ENCODE assay signal across 34 cellular contexts in genomic region chr2:212532087-212532486, GRCh38. TPM values are rescaled to one million over a fixed set of nuclear protein-coding genes. Genes with fewer than 3 reads are reported as not detected.
"Had no signal": no experiment of that assay in that cellular context is flagged by ENCODE, and none has a peak within 500 bp of the region (broad histone marks: within the 10 kb centered on the region; RNA-seq: fewer than 3 reads in every experiment).

No MANE protein-coding gene starts in this region.

- H3K27me3 ChIP-seq: body of pancreas, breast epithelium had no signal

- H3K27ac Mint-ChIP-seq: activated B cell treated with CpG ODN at 0.5 μM for 24 hours; activated CD8-positive, alpha-beta T cell treated with anti-CD3 and anti-CD28 coated beads for 36 hours; activated naive CD8-positive, alpha-beta T cell; activated T-helper 17 cell treated with anti-CD3 and anti-CD28 coated beads, Interleukin-2, amount 50 U/mL, for 72 hours; dendritic cell treated with granulocyte-macrophage colony-stimulating factor and Interleukin-4, amounts not matched to agents 40 ng/mL and 50 ng/mL, for 4 days; T-helper 17 cell; T-helper 2 cell treated with Interferon-gamma antibody and Interleukin-4, amounts not matched to agents 5 μg/mL and 100 μg/mL, for 36 hours had no signal

- H3K9me3 ChIP-seq: body of pancreas, breast epithelium, esophagus squamous epithelium, gastroesophageal sphincter had no signal

- H3K36me3 Mint-ChIP-seq: activated naive CD8-positive, alpha-beta T cell had no signal

- H3K36me3 ChIP-seq: breast epithelium, cardiac muscle cell, esophagus squamous epithelium, gastroesophageal sphincter, WERI-Rb-1 had no signal

- H3K4me1 Mint-ChIP-seq: activated T-helper 17 cell treated with anti-CD3 and anti-CD28 coated beads, Interleukin-2, amount 50 U/mL, for 72 hours had no signal

- ATAC-seq: activated CD4-positive, CD25-positive, alpha-beta regulatory T cell treated with anti-CD3 and anti-CD28 coated beads, Interleukin-2, amount 50 U/mL, for 24 hours; activated CD8-positive, alpha-beta T cell treated with anti-CD3 and anti-CD28 coated beads for 36 hours; activated T-cell treated with anti-CD3 and anti-CD28 coated beads, Interleukin-2, amount 50 U/mL, for 4 hours; activated T-helper 17 cell treated with anti-CD3 and anti-CD28 coated beads, Interleukin-2, amount 50 U/mL, for 72 hours; body of pancreas; gastroesophageal sphincter; T-helper 17 cell had no signal

- H3K27ac ChIP-seq: body of pancreas, breast epithelium, cardiac muscle cell, coronary artery, esophagus squamous epithelium, gastroesophageal sphincter, WERI-Rb-1 had no signal

- H3K4me3 Mint-ChIP-seq: activated B cell treated with CpG ODN at 0.5 μM for 24 hours; activated CD8-positive, alpha-beta T cell treated with anti-CD3 and anti-CD28 coated beads for 36 hours; activated naive CD8-positive, alpha-beta T cell; activated T-cell treated with anti-CD3 and anti-CD28 coated beads, Interleukin-2, amount 50 U/mL, for 4 hours; activated T-helper 17 cell treated with anti-CD3 and anti-CD28 coated beads, Interleukin-2, amount 50 U/mL, for 72 hours; dendritic cell treated with granulocyte-macrophage colony-stimulating factor and Interleukin-4, amounts not matched to agents 40 ng/mL and 50 ng/mL, for 4 days; T-helper 17 cell; T-helper 2 cell treated with Interferon-gamma antibody and Interleukin-4, amounts not matched to agents 5 μg/mL and 100 μg/mL, for 36 hours had no signal

- H3K4me3 ChIP-seq: body of pancreas, breast epithelium, cardiac muscle cell, coronary artery, esophagus squamous epithelium, gastroesophageal sphincter had no signal

- DNase-seq: activated B cell treated with CpG ODN at 0.5 μM for 24 hours; activated CD4-positive, alpha-beta T cell treated with anti-CD3 and anti-CD28 coated beads for 48 hours; activated CD4-positive, alpha-beta T cell treated with anti-CD3 and anti-CD28 coated beads, Interleukin-2, amount 50 U/mL, for 1 hour; activated CD4-positive, alpha-beta T cell treated with anti-CD3 and anti-CD28 coated beads, Interleukin-2, amount 50 U/mL, for 48 hours; activated CD8-positive, alpha-beta memory T cell treated with anti-CD3 and anti-CD28 coated beads for 24 hours; activated CD8-positive, alpha-beta T cell treated with anti-CD3 and anti-CD28 coated beads for 36 hours; activated effector memory CD4-positive, alpha-beta T cell treated with Interleukin-2 at 50 U/mL for 16 hours; activated gamma-delta T cell treated with Interleukin-2 at 50 U/mL for 16 hours; activated naive CD4-positive, alpha-beta T cell treated with anti-CD3 and anti-CD28 coated beads, Interleukin-2, amount 50 U/mL, for 16 hours; activated naive CD4-positive, alpha-beta T cell treated with Interleukin-2 at 50 U/mL for 16 hours; activated T-cell treated with anti-CD3 and anti-CD28 coated beads, Interleukin-2, amount 50 U/mL, for 4 hours; amniotic stem cell; anterior cingulate cortex; body of pancreas; central memory CD4-positive, alpha-beta T cell; cerebellar nuclear complex; dorsolateral prefrontal cortex; effector memory CD4-positive, alpha-beta T cell; erythroblast; esophagus squamous epithelium; foreskin melanocyte; T-helper 1 cell; T-helper 17 cell; T1000; WERI-Rb-1 had no signal

- H3K4me1 ChIP-seq: breast epithelium had no signal

- H3K9me3 Mint-ChIP-seq: activated B cell treated with CpG ODN at 0.5 μM for 24 hours; activated CD8-positive, alpha-beta T cell treated with anti-CD3 and anti-CD28 coated beads for 36 hours; activated T-cell treated with anti-CD3 and anti-CD28 coated beads, Interleukin-2, amount 50 U/mL, for 4 hours; activated T-helper 17 cell treated with anti-CD3 and anti-CD28 coated beads, Interleukin-2, amount 50 U/mL, for 72 hours; dendritic cell treated with granulocyte-macrophage colony-stimulating factor and Interleukin-4, amounts not matched to agents 40 ng/mL and 50 ng/mL, for 4 days; T-helper 2 cell treated with Interferon-gamma antibody and Interleukin-4, amounts not matched to agents 5 μg/mL and 100 μg/mL, for 36 hours had no signal

RNA-seq across cellular contexts. Expression of gene ERBB4, which starts 6.5 kb away (rescaled TPM):
- total RNA-seq: activated B cell treated with CpG ODN at 0.5 μM for 24 hours; activated CD8-positive, alpha-beta T cell treated with anti-CD3 and anti-CD28 coated beads for 36 hours; activated T-cell treated with anti-CD3 and anti-CD28 coated beads, Interleukin-2, amount 50 U/mL, for 4 hours; activated T-helper 17 cell treated with anti-CD3 and anti-CD28 coated beads, Interleukin-2, amount 50 U/mL, for 72 hours; T-helper 17 cell had no signal
